In the genomic region with DNA sequence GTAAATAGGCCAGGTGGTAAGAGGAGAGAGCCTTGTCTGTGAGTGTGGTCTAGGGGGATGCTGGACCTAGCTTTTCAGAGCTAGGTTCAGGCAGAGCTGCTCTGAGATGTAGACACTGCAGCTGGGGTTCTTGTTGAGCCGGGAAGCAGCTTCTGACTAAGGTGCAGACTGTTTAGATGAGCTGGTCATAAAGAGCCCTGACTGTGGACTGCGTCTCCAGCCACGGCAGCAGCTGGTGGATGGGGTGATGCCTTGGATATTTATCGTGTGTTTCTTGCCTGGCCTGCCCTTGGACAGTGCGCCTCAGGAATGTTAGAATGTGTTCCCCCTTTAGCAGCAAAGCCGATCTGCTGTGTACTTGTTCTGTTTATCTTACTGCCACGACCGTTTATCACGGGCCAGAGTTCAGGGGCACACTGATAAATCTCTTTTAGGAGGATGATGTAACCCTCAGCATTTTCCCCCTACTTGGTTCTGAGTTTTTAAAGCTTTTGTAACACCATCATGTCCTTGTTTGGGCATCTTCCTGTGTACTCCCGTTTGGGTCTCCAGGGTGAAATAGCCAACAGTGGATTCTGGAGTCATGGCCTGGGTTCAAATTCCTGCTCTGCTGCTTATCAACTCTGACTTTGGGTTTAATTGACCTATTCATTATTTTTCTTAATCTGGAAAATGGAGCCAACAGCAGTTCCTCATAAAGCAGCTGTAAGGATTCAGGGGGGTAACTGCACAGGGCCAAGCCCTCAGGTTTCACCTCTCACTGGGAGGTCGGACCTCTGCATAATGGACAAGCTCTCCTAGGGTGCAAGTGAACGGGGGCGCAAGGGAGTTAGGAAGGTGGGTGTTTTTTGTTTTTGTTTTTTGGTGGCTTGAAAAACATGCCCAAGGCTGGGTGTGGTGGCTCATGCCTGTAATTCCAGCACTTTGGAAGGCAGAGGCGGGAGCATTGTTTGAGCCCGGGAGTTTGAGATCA, we compare ENCODE assay signal across 8 cellular contexts. TPM values are rescaled to one million over a fixed set of nuclear protein-coding genes. Genes with fewer than 3 reads are reported as not detected.
DNase-seq lines count a peak whose midpoint lies in the region; ATAC-seq and TF ChIP-seq lines count a peak whose summit lies in the region.
"Had no signal": no experiment of that assay in that cellular context is flagged by ENCODE, and none has a peak within 500 bp of the region (broad histone marks: within the 10 kb centered on the region; RNA-seq: fewer than 3 reads in every experiment).

No MANE protein-coding gene starts in this region.

- H3K27me3 ChIP-seq in tibial nerve: no peaks in the 10 kb centered on the region

- 21 to 37% methylated on average over 15 of the region's 15 CpGs for WGBS in tibial nerve, 2 donors

- H3K4me1 ChIP-seq in tibial nerve: peaks cover 0 to 69% (median 49%) of the 10 kb centered on the region in 4 donors

- peak in 1 of 2 donors; percentile 62 for TF ChIP-seq EP300 in tibial nerve (IDR thresholded peaks at IDR 0.05)

- H3K27ac ChIP-seq in tibial nerve: peak overlapping the region; percentile 42 to 84 (median 66)

- H3K9me3 ChIP-seq in tibial nerve: no peaks in the 10 kb centered on the region

- in situ Hi-C loops in astrocyte of the spinal cord (cut with HindIII; ENCODE audit: low sequenced_read_pairs): no loop called here

- peak; percentile 87 for DNase-seq in M059J (ENCODE audit: low read depth)
- DNase-seq in astrocyte of the spinal cord (ENCODE audit: low read depth, low spot score): peak; percentile 87
- peak; percentile 87 for DNase-seq in kidney glomerular epithelial cell (lab: John Stamatoyannopoulos, UW)
- no peak for DNase-seq in tibial nerve (ENCODE audit: low spot score in 2 of 2)
- no peak for DNase-seq in NCI-H2107 treated with DMSO at 0.1 percent for 48 hours (lab: John Stamatoyannopoulos, UW; ENCODE audit: unreplicated experiment)
- DNase-seq in Ammon's horn (ENCODE audit: low spot score): no peak
- DNase-seq: stimulated activated CD8-positive, alpha-beta memory T cell treated with anti-CD3 and anti-CD28 coated beads, Interleukin-4, amount 100 ng/mL, for 48 hours had no signal

- H3K4me3 ChIP-seq in astrocyte of the spinal cord (ENCODE audit: low read depth, low read length) (no peak overlapping the region), tibial nerve (no peak overlapping the region)

- no peak for ATAC-seq in HG03378 (IDR thresholded peaks at IDR 0.05; ENCODE audit: unreplicated experiment)

- TF ChIP-seq CTCF in astrocyte of the spinal cord (IDR thresholded peaks at IDR 0.05; ENCODE audit: low read depth, low read length) (no peak), tibial nerve (IDR thresholded peaks at IDR 0.05) (no peak)

- no peak for TF ChIP-seq POLR2A in tibial nerve (IDR thresholded peaks at IDR 0.05)

- no peaks in the 10 kb centered on the region for H3K36me3 ChIP-seq in tibial nerve

RNA-seq across cellular contexts. Expression of a gene that starts 51.4 kb away (rescaled TPM):
- total RNA-seq in M059J (2014; rRNA removed; shearing (Covaris generic)): 65.0 and 130 TPM in 2 replicates
- total RNA-seq in tibial nerve: 100 to 1,000 TPM; 265 to 345 (median 277) TPM

Comparison
In these comparisons a context has a peak if more than half of its experiments do, and no peak if none do; other contexts are left out.
1. DNase-seq: peak in M059J (single experiment), astrocyte of the spinal cord (single experiment) and kidney glomerular epithelial cell (single experiment); none in tibial nerve (0 of 2), NCI-H2107 treated with DMSO at 0.1 percent for 48 hours (single experiment) and Ammon's horn (single experiment).